In genomic region chr12:130747867-130748740, GRCh38 we compare ENCODE assay signal across 8 cellular contexts. TPM values are rescaled to one million over a fixed set of nuclear protein-coding genes. Genes with fewer than 3 reads are reported as not detected.
A peak's percentile ranks its signal among the peaks of the same experiment; 100 is the strongest.
DNase-seq lines count a peak whose midpoint lies in the region; FAIRE-seq lines count a peak whose summit lies in the region.

No MANE protein-coding gene starts in this region.

- no peak overlapping the region for H3K27ac ChIP-seq in SJCRH30

- FAIRE-seq in G401.6 (lab: Jason Lieb, UNC) = peak; percentile 92

- H3K4me1 ChIP-seq in SJCRH30 = no peaks in the 10 kb centered on the region

- H3K4me3 ChIP-seq in H7 (ENCODE audit: insufficient read depth, low read depth, low read length) = no peak overlapping the region
- H3K4me3 ChIP-seq in MG63 = no peak overlapping the region
- H3K4me3 ChIP-seq in SJCRH30 = no peak overlapping the region

- peak; percentile 87 for DNase-seq in H7
- DNase-seq in MG63 = peak; percentile 53
- DNase-seq in SJCRH30 = peak; percentile 46 to 74
- peak; percentile 43 for DNase-seq in activated gamma-delta T cell treated with anti-CD3 and anti-CD28 coated beads, Interleukin-2, amount 50 U/mL, for 16 hours (ENCODE audit: low read depth)
- peak; percentile 65 for DNase-seq in globus pallidus (ENCODE audit: low spot score)
- peak; percentile 73 to 97 (median 84) for DNase-seq in posterior cingulate gyrus
- DNase-seq in ureter (ENCODE audit: low spot score) = peak; percentile 84

- H3K9me3 ChIP-seq in MG63 (no peaks in the 10 kb centered on the region), SJCRH30 (replicated peaks) (no peaks in the 10 kb centered on the region)

- H3K36me3 ChIP-seq in H7 (replicated peaks; ENCODE audit: control insufficient read depth, insufficient read depth, low read length) = no peaks in the 10 kb centered on the region
- no peaks in the 10 kb centered on the region for H3K36me3 ChIP-seq in MG63
- no peaks in the 10 kb centered on the region for H3K36me3 ChIP-seq in SJCRH30

- intact Hi-C loops in posterior cingulate gyrus (cut with DNase I) = loop anchor here (5.0 to 10.0 kb wide), 3 partner anchors 283 to 706 kb away; no protein-coding TSS in a partner anchor

- H3K27me3 ChIP-seq in H7 (ENCODE audit: control insufficient read depth, insufficient read depth, low read length) (no peaks in the 10 kb centered on the region), MG63 (no peaks in the 10 kb centered on the region), SJCRH30 (no peaks in the 10 kb centered on the region; the same call in 1 of the 2 replicates)

RNA-seq across cellular contexts. Expression of gene RIMBP2, which starts 32.0 kb away (rescaled TPM):
- 1.2 and 2.1 TPM in 2 replicates for total RNA-seq in H7 (2014; rRNA removed; shearing (Covaris generic))
- total RNA-seq in MG63 (2014; rRNA removed; shearing (Covaris generic); ENCODE audit: low replicate concordance) = 0.76 TPM in 1 of 2 replicates, not detected in the other
- not detected in 2 replicates for total RNA-seq in SJCRH30 (2014; rRNA removed; shearing (Covaris generic))
- 0.57 TPM for total RNA-seq in ureter
